Comparison of ENCODE assay signal across 17 cellular contexts in the genomic region with DNA sequence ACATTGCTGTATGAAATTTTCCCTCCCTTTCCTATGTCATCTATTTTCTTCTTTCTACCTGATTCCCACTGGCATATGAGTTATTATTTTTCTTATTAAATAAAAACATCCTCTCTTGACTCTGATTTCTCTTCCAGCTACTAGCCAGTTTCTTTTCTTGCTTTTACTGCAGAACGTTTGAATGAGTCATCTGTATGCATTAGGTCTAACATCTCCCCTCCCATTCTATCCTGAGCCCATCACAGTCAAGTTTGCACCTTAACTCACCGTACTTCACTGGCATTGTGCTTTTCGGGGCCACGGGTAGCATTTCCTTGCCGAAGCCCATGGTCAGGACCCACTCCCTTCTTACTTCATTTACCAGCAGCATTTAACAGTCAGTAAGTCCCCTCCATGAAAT.
DNase-seq lines count a peak whose midpoint lies in the region; ATAC-seq lines count a peak whose summit lies in the region.
"Had no signal": no experiment of that assay in that cellular context is flagged by ENCODE, and none has a peak within 500 bp of the region (broad histone marks: within the 10 kb centered on the region; RNA-seq: fewer than 3 reads in every experiment).

No MANE protein-coding gene starts in this region.

- POLR2A ChIA-PET in activated CD4-positive, alpha-beta T cell treated with anti-CD3 and anti-CD28 coated beads for 36 hours (lab: Charles Lee) = interaction anchor here (0.6 kb wide), 1 partner anchor 22 kb away, joined by 3 read pairs; no protein-coding TSS in a partner anchor

- H3K4me3 Mint-ChIP-seq in activated CD4-positive, alpha-beta T cell treated with anti-CD3 and anti-CD28 coated beads for 36 hours = no peak overlapping the region
- no peak overlapping the region for H3K4me3 Mint-ChIP-seq in activated naive CD8-positive, alpha-beta T cell treated with anti-CD3 and anti-CD28 coated beads, Interleukin-2, amount 50 U/mL, for 24 hours
- H3K4me3 Mint-ChIP-seq in activated naive CD8-positive, alpha-beta T cell treated with anti-CD3 and anti-CD28 coated beads for 36 hours = no peak overlapping the region
- H3K4me3 Mint-ChIP-seq: CD4-positive, CD25-positive, alpha-beta regulatory T cell; CD8-positive, alpha-beta T cell had no signal

- no peaks in the 10 kb centered on the region for H3K36me3 Mint-ChIP-seq in activated CD4-positive, alpha-beta T cell treated with anti-CD3 and anti-CD28 coated beads for 36 hours (ENCODE audit: low read depth)
- H3K36me3 Mint-ChIP-seq in activated naive CD8-positive, alpha-beta T cell treated with anti-CD3 and anti-CD28 coated beads, Interleukin-2, amount 50 U/mL, for 24 hours (ENCODE audit: low read depth) = no peaks in the 10 kb centered on the region
- H3K36me3 Mint-ChIP-seq in activated naive CD8-positive, alpha-beta T cell treated with anti-CD3 and anti-CD28 coated beads for 36 hours = no peaks in the 10 kb centered on the region
- H3K36me3 Mint-ChIP-seq: CD4-positive, CD25-positive, alpha-beta regulatory T cell; CD8-positive, alpha-beta T cell had no signal

- H3K27ac Mint-ChIP-seq in activated CD4-positive, alpha-beta T cell treated with anti-CD3 and anti-CD28 coated beads for 36 hours = no peak overlapping the region
- no peak overlapping the region for H3K27ac Mint-ChIP-seq in activated naive CD8-positive, alpha-beta T cell treated with anti-CD3 and anti-CD28 coated beads, Interleukin-2, amount 50 U/mL, for 24 hours
- no peak overlapping the region for H3K27ac Mint-ChIP-seq in activated naive CD8-positive, alpha-beta T cell treated with anti-CD3 and anti-CD28 coated beads for 36 hours
- H3K27ac Mint-ChIP-seq: CD4-positive, CD25-positive, alpha-beta regulatory T cell; CD8-positive, alpha-beta T cell had no signal

- no peak for DNase-seq in activated CD4-positive, alpha-beta T cell treated with anti-CD3 and anti-CD28 coated beads for 36 hours
- DNase-seq in activated CD4-positive, alpha-beta T cell treated with anti-CD3 and anti-CD28 coated beads, Interleukin-2, amount 50 U/mL, for 1 hour = no peak
- no peak for DNase-seq in activated naive CD8-positive, alpha-beta T cell treated with anti-CD3 and anti-CD28 coated beads, Interleukin-2, amount 50 U/mL, for 24 hours
- no peak for DNase-seq in activated naive CD8-positive, alpha-beta T cell treated with anti-CD3 and anti-CD28 coated beads for 36 hours
- peak; percentile 17 for DNase-seq in hepatic stellate cell (ENCODE audit: low spot score)
- no peak for DNase-seq in AG20443 (ENCODE audit: low spot score)
- DNase-seq: 8988T; ACHN; Caco-2; CD4-positive, CD25-positive, alpha-beta regulatory T cell; CD8-positive, alpha-beta T cell; DMS153; DMS79 treated with DMSO at 0.1 percent for 48 hours; GF-D8; GOT3 had no signal

- CTCF ChIA-PET in activated CD4-positive, alpha-beta T cell treated with anti-CD3 and anti-CD28 coated beads for 36 hours (lab: Charles Lee) = no interaction called here

- peaks cover 11% of the 10 kb centered on the region for H3K4me1 Mint-ChIP-seq in activated CD4-positive, alpha-beta T cell treated with anti-CD3 and anti-CD28 coated beads for 36 hours
- H3K4me1 Mint-ChIP-seq in activated naive CD8-positive, alpha-beta T cell treated with anti-CD3 and anti-CD28 coated beads, Interleukin-2, amount 50 U/mL, for 24 hours = peaks cover 10% of the 10 kb centered on the region
- peaks cover 16% of the 10 kb centered on the region for H3K4me1 Mint-ChIP-seq in activated naive CD8-positive, alpha-beta T cell treated with anti-CD3 and anti-CD28 coated beads for 36 hours

- intact Hi-C loops in activated CD4-positive, alpha-beta T cell treated with anti-CD3 and anti-CD28 coated beads for 36 hours (cut with DNase I, micrococcal nuclease) = no loop called here

- peak; percentile 55 for ATAC-seq in activated CD4-positive, alpha-beta T cell treated with anti-CD3 and anti-CD28 coated beads for 36 hours
- peak; percentile 36 for ATAC-seq in activated naive CD8-positive, alpha-beta T cell treated with anti-CD3 and anti-CD28 coated beads, Interleukin-2, amount 50 U/mL, for 24 hours
- ATAC-seq in HG02970 (IDR thresholded peaks at IDR 0.05; ENCODE audit: low FRiP score, unreplicated experiment) = no peak
- ATAC-seq: A549; CD8-positive, alpha-beta T cell had no signal

- no peaks in the 10 kb centered on the region for H3K27me3 Mint-ChIP-seq in activated CD4-positive, alpha-beta T cell treated with anti-CD3 and anti-CD28 coated beads for 36 hours
- no peaks in the 10 kb centered on the region for H3K27me3 Mint-ChIP-seq in activated naive CD8-positive, alpha-beta T cell treated with anti-CD3 and anti-CD28 coated beads, Interleukin-2, amount 50 U/mL, for 24 hours
- no peaks in the 10 kb centered on the region for H3K27me3 Mint-ChIP-seq in activated naive CD8-positive, alpha-beta T cell treated with anti-CD3 and anti-CD28 coated beads for 36 hours
- H3K27me3 Mint-ChIP-seq: CD4-positive, CD25-positive, alpha-beta regulatory T cell had no signal

- no peaks in the 10 kb centered on the region for H3K9me3 Mint-ChIP-seq in activated CD4-positive, alpha-beta T cell treated with anti-CD3 and anti-CD28 coated beads for 36 hours (ENCODE audit: low read depth)
- H3K9me3 Mint-ChIP-seq in activated naive CD8-positive, alpha-beta T cell treated with anti-CD3 and anti-CD28 coated beads, Interleukin-2, amount 50 U/mL, for 24 hours = no peaks in the 10 kb centered on the region
- no peaks in the 10 kb centered on the region for H3K9me3 Mint-ChIP-seq in activated naive CD8-positive, alpha-beta T cell treated with anti-CD3 and anti-CD28 coated beads for 36 hours
- H3K9me3 Mint-ChIP-seq: CD4-positive, CD25-positive, alpha-beta regulatory T cell; CD8-positive, alpha-beta T cell had no signal
